13 cellular contexts compared by ENCODE assay signal in the genomic region with DNA sequence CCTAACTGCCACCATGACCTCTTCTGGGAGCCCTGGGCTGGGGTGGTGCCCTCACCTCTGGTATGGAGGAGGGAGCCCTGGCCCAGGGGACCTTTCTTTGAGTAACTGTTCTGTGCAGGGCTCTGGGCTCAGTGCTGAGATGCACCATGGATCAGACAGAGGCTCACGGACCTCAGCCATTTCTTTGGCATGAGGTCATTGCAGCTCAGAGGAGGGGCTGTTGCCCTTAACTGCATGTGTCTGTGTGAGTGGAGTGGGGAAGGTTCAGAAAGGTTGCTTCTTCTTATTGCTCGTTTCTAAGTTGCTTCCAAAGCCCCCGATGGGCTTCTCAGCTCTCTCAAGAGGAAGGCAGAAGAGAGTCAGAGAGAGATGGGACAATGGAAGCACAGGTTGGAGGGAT.
DNase-seq lines count a peak whose midpoint lies in the region; ATAC-seq and TF ChIP-seq lines count a peak whose summit lies in the region.
"Had no signal": no experiment of that assay in that cellular context is flagged by ENCODE, and none has a peak within 500 bp of the region (broad histone marks: within the 10 kb centered on the region; RNA-seq: fewer than 3 reads in every experiment).

No MANE protein-coding gene starts in this region.

- no peak overlapping the region for H3K27ac Mint-ChIP-seq in activated CD4-positive, alpha-beta T cell treated with anti-CD3 and anti-CD28 coated beads, Interleukin-2, amount 10 ng/mL, durations not matched to agents 24 days and 14 days
- H3K27ac Mint-ChIP-seq: T-cell had no signal

- no peaks in the 10 kb centered on the region for H3K9me3 Mint-ChIP-seq in activated CD4-positive, alpha-beta T cell treated with anti-CD3 and anti-CD28 coated beads, Interleukin-2, amount 10 ng/mL, durations not matched to agents 24 days and 14 days
- H3K9me3 Mint-ChIP-seq: activated T-cell treated with anti-CD3 and anti-CD28 coated beads, Interleukin-2, amount 50 U/mL, for 4 hours; T-cell had no signal

- peak; percentile 51 for DNase-seq in AG08395 (ENCODE audit: low spot score)
- peak; percentile 14 for DNase-seq in HuH-7 (ENCODE audit: low spot score)
- DNase-seq in activated CD4-positive, alpha-beta T cell treated with anti-CD3 and anti-CD28 coated beads, Interleukin-2, amount 10 ng/mL, durations not matched to agents 24 days and 14 days = no peak
- DNase-seq in prostate gland (ENCODE audit: low spot score) = no peak
- DNase-seq: activated T-cell treated with anti-CD3 and anti-CD28 coated beads, Interleukin-2, amount 50 U/mL, for 4 hours; hypothalamus; stimulated activated CD4-positive, alpha-beta T cell treated with anti-CD3 and anti-CD28 coated beads, Interleukin-2, amount 100 ng/mL, for 24 hours; T-cell had no signal

- TF ChIP-seq POLR2A in prostate gland (IDR thresholded peaks at IDR 0.05) = no peak

- H3K36me3 Mint-ChIP-seq in activated CD4-positive, alpha-beta T cell treated with anti-CD3 and anti-CD28 coated beads, Interleukin-2, amount 10 ng/mL, durations not matched to agents 24 days and 14 days (ENCODE audit: low read depth) = no peaks in the 10 kb centered on the region
- H3K36me3 Mint-ChIP-seq: T-cell had no signal

- 62% methylated on average over 3 of the region's 3 CpGs for WGBS in prostate gland

- no peaks in the 10 kb centered on the region for H3K4me1 Mint-ChIP-seq in activated CD4-positive, alpha-beta T cell treated with anti-CD3 and anti-CD28 coated beads, Interleukin-2, amount 10 ng/mL, durations not matched to agents 24 days and 14 days
- H3K4me1 Mint-ChIP-seq: T-cell had no signal

- H3K27me3 Mint-ChIP-seq in activated CD4-positive, alpha-beta T cell treated with anti-CD3 and anti-CD28 coated beads, Interleukin-2, amount 10 ng/mL, durations not matched to agents 24 days and 14 days = no peaks in the 10 kb centered on the region
- H3K27me3 Mint-ChIP-seq: T-cell had no signal

- no peak overlapping the region for H3K4me3 Mint-ChIP-seq in activated CD4-positive, alpha-beta T cell treated with anti-CD3 and anti-CD28 coated beads, Interleukin-2, amount 10 ng/mL, durations not matched to agents 24 days and 14 days
- H3K4me3 Mint-ChIP-seq: activated T-cell treated with anti-CD3 and anti-CD28 coated beads, Interleukin-2, amount 50 U/mL, for 4 hours; T-cell had no signal

- H3K9ac ChIP-seq in duodenal mucosa (ENCODE audit: low read depth in 1 of 2, low read length in 2 of 2) = no peak overlapping the region

- intact Hi-C loops in activated CD4-positive, alpha-beta T cell treated with anti-CD3 and anti-CD28 coated beads, Interleukin-2, amount 10 ng/mL, durations not matched to agents 24 days and 14 days (cut with micrococcal nuclease) = no loop called here
- intact Hi-C loops in prostate gland (cut with DNase I) = no loop called here

- H3K4me1 ChIP-seq in duodenal mucosa (ENCODE audit: control insufficient read depth in 1 of 2, insufficient read depth in 2 of 2, low read length in 2 of 2) (no peaks in the 10 kb centered on the region), muscle layer of duodenum (ENCODE audit: control insufficient read depth in 1 of 2, insufficient read depth in 2 of 2, low read length in 2 of 2) (peaks cover 0 to 8% of the 10 kb centered on the region in 2 donors), prostate gland (replicated peaks) (no peaks in the 10 kb centered on the region)

- H3K9me3 ChIP-seq in duodenal mucosa (ENCODE audit: control insufficient read depth in 1 of 2, low read length in 2 of 2) (no peaks in the 10 kb centered on the region), muscle layer of duodenum (ENCODE audit: control insufficient read depth in 1 of 2, low read length in 2 of 2) (peaks cover 4% of the 10 kb centered on the region in 2 donors), prostate gland (no peaks in the 10 kb centered on the region)

- H3K27me3 ChIP-seq in duodenal mucosa (ENCODE audit: control insufficient read depth in 1 of 2, insufficient read depth in 2 of 2, low read length in 2 of 2) (no peaks in the 10 kb centered on the region), muscle layer of duodenum (ENCODE audit: low read depth, low read length) (no peaks in the 10 kb centered on the region), prostate gland (replicated peaks; ENCODE audit: insufficient read depth) (no peaks in the 10 kb centered on the region)

- peak overlapping the region; percentile 17 for H3K27ac ChIP-seq in duodenal mucosa (ENCODE audit: low read depth, low read length)
- H3K27ac ChIP-seq in muscle layer of duodenum (ENCODE audit: low read length) = peak overlapping the region; percentile 52
- H3K27ac ChIP-seq in prostate gland = peak overlapping the region in 1 of 2 donors; percentile 27
- H3K27ac ChIP-seq: HL-60 had no signal

- ATAC-seq in GM18517 (IDR thresholded peaks at IDR 0.05; ENCODE audit: unreplicated experiment) (no peak), HG02970 (IDR thresholded peaks at IDR 0.05; ENCODE audit: low FRiP score, unreplicated experiment) (no peak)
- ATAC-seq: activated T-cell treated with anti-CD3 and anti-CD28 coated beads, Interleukin-2, amount 50 U/mL, for 4 hours; T-cell had no signal

- H3K36me3 ChIP-seq in duodenal mucosa (ENCODE audit: control insufficient read depth in 1 of 2, insufficient read depth in 2 of 2, low read length in 2 of 2) (no peaks in the 10 kb centered on the region), muscle layer of duodenum (ENCODE audit: control insufficient read depth in 1 of 2, insufficient read depth in 2 of 2, low read length in 2 of 2) (no peaks in the 10 kb centered on the region), prostate gland (no peaks in the 10 kb centered on the region)

- H3K4me3 ChIP-seq in duodenal mucosa (ENCODE audit: low read depth in 1 of 2, low read length in 2 of 2) (no peak overlapping the region), muscle layer of duodenum (ENCODE audit: low read depth in 1 of 2, low read length in 2 of 2) (peak overlapping the region in 1 of 2 donors; percentile 29), prostate gland (no peak overlapping the region)

- no peak for TF ChIP-seq CTCF in prostate gland (IDR thresholded peaks at IDR 0.05)

Comparison
In these comparisons a context has a peak if more than half of its experiments do, and no peak if none do; other contexts are left out.
1. DNase-seq: peak in AG08395 (single experiment) and HuH-7 (single experiment); none in activated CD4-positive, alpha-beta T cell treated with anti-CD3 and anti-CD28 coated beads, Interleukin-2, amount 10 ng/mL, durations not matched to agents 24 days and 14 days (single experiment) and prostate gland (single experiment).